1 cellular context compared by ENCODE assay signal in genomic region chr6:44268095-44268628, GRCh38.
TF ChIP-seq lines count a peak whose summit lies in the region.

No MANE protein-coding gene starts in this region.

TF ChIP-seq in endothelial cell of umbilical vein, 7 proteins besides CTCF, POLR2A, EP300 and RAD21 (continued from another document):
- TF ChIP-seq, protein P1, sequence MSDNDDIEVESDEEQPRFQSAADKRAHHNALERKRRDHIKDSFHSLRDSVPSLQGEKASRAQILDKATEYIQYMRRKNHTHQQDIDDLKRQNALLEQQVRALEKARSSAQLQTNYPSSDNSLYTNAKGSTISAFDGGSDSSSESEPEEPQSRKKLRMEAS (IDR thresholded peaks at IDR 0.05; ENCODE audit: insufficient read depth, insufficient read length): no peak
- TF ChIP-seq FOS (IDR thresholded peaks at IDR 0.05; ENCODE audit: borderline replicate concordance, insufficient read depth, low read length) (no peak), MYC (IDR thresholded peaks at IDR 0.05; ENCODE audit: low read depth, low read length) (no peak), EZH2 (IDR thresholded peaks at IDR 0.05; ENCODE audit: borderline replicate concordance, low read depth, low read length, severe bottlenecking) (no peak)
